ENCODE assay signal across 23 cellular contexts in genomic region chr5:142178651-142179050, GRCh38.
DNase-seq lines count a peak whose midpoint lies in the region; ATAC-seq and TF ChIP-seq lines count a peak whose summit lies in the region.
"Had no signal": no experiment of that assay in that cellular context is flagged by ENCODE, and none has a peak within 500 bp of the region (broad histone marks: within the 10 kb centered on the region; RNA-seq: fewer than 3 reads in every experiment).

No MANE protein-coding gene starts in this region.

- no peak for TF ChIP-seq EP300 in sigmoid colon (IDR thresholded peaks at IDR 0.05)

- H3K4me3 ChIP-seq in sigmoid colon (no peak overlapping the region), uterus (no peak overlapping the region)
- H3K4me3 ChIP-seq: A549; BLaER1 treated with 17β-estradiol and CSF1 and Interleukin-3, amounts not matched to agents 10 nM and 100 nM; GM12878; HAP-1 had no signal

- peak; percentile 28 for DNase-seq in activated effector memory CD4-positive, alpha-beta T cell treated with anti-CD3 and anti-CD28 coated beads, Interleukin-2, amount 50 U/mL, for 16 hours
- DNase-seq in activated effector memory CD4-positive, alpha-beta T cell treated with Interleukin-2 at 50 U/mL for 16 hours = no peak
- peak; percentile 69 for DNase-seq in mesenteric fat pad (ENCODE audit: low spot score)
- peak; percentile 25 for DNase-seq in sigmoid colon
- DNase-seq in Right ventricle myocardium superior = no peak
- no peak for DNase-seq in uterus
- no peak for DNase-seq in NCI-H2029 (lab: John Stamatoyannopoulos, UW)
- DNase-seq: 8988T; ACHN; AML-193; BE2C; CD4-positive, alpha-beta T cell; CD8-positive, alpha-beta memory T cell; DMS 273 treated with DMSO at 0.1 percent for 48 hours; DMS79; EL; GDM1; GOT3; HFFc6 had no signal

- TF ChIP-seq CTCF in sigmoid colon (IDR thresholded peaks at IDR 0.05) (no peak), uterus (IDR thresholded peaks at IDR 0.05) (no peak)

- WGBS in sigmoid colon, 2 donors = 95 to 97% methylated on average over 7 of the region's 7 CpGs

- H3K27ac ChIP-seq in sigmoid colon = no peak overlapping the region
- H3K27ac ChIP-seq in uterus = no peak overlapping the region
- H3K27ac ChIP-seq: A549; BLaER1 treated with 17β-estradiol and CSF1 and Interleukin-3, amounts not matched to agents 10 nM and 100 nM had no signal

- no peaks in the 10 kb centered on the region for H3K36me3 ChIP-seq in sigmoid colon
- H3K36me3 ChIP-seq in uterus = no peaks in the 10 kb centered on the region
- H3K36me3 ChIP-seq: BE2C; BLaER1 treated with 17β-estradiol and CSF1 and Interleukin-3, amounts not matched to agents 10 nM and 100 nM; HAP-1 had no signal

- intact Hi-C loops in sigmoid colon (cut with DNase I) (no loop called here), Right ventricle myocardium superior (cut with DNase I) (no loop called here), uterus (cut with DNase I; ENCODE audit: low total_unique reads) (no loop called here)

- TF ChIP-seq POLR2A in sigmoid colon (IDR thresholded peaks at IDR 0.05) (no peak), uterus (IDR thresholded peaks at IDR 0.05) (no peak)

- H3K4me1 ChIP-seq in sigmoid colon = no peaks in the 10 kb centered on the region
- no peaks in the 10 kb centered on the region for H3K4me1 ChIP-seq in uterus
- H3K4me1 ChIP-seq: A549, HAP-1 had no signal

- no peak for ATAC-seq in Right ventricle myocardium superior (ENCODE audit: poor library complexity)
- ATAC-seq: A549, GM12878 had no signal

- H3K27me3 ChIP-seq in sigmoid colon = no peaks in the 10 kb centered on the region
- H3K27me3 ChIP-seq in uterus = no peaks in the 10 kb centered on the region
- H3K27me3 ChIP-seq: BE2C; BLaER1 treated with 17β-estradiol and CSF1 and Interleukin-3, amounts not matched to agents 10 nM and 100 nM had no signal

- H3K9me3 ChIP-seq in sigmoid colon = no peaks in the 10 kb centered on the region
- H3K9me3 ChIP-seq in uterus = no peaks in the 10 kb centered on the region
- H3K9me3 ChIP-seq: A549; BE2C; BLaER1 treated with 17β-estradiol and CSF1 and Interleukin-3, amounts not matched to agents 10 nM and 100 nM; HAP-1 had no signal

Comparison
In these comparisons a context has a peak if more than half of its experiments do, and no peak if none do; other contexts are left out.
1. DNase-seq: peak in activated effector memory CD4-positive, alpha-beta T cell treated with anti-CD3 and anti-CD28 coated beads, Interleukin-2, amount 50 U/mL, for 16 hours (single experiment), mesenteric fat pad (single experiment) and sigmoid colon (single experiment); none in activated effector memory CD4-positive, alpha-beta T cell treated with Interleukin-2 at 50 U/mL for 16 hours (single experiment), Right ventricle myocardium superior (single experiment), uterus (0 of 2) and NCI-H2029 (single experiment).